9 cellular contexts compared by ENCODE assay signal in genomic region chr6:110816677-110817076, GRCh38. TPM values are rescaled to one million over a fixed set of nuclear protein-coding genes. Genes with fewer than 3 reads are reported as not detected.
DNase-seq lines count a peak whose midpoint lies in the region; ATAC-seq and TF ChIP-seq lines count a peak whose summit lies in the region.
"Had no signal": no experiment of that assay in that cellular context is flagged by ENCODE, and none has a peak within 500 bp of the region (broad histone marks: within the 10 kb centered on the region; RNA-seq: fewer than 3 reads in every experiment).

No MANE protein-coding gene starts in this region.

- TF ChIP-seq CTCF in HFFc6 (IDR thresholded peaks at IDR 0.05) (no peak), upper lobe of right lung (IDR thresholded peaks at IDR 0.05) (no peak), uterus (IDR thresholded peaks at IDR 0.05) (no peak)

- no peak for ATAC-seq in upper lobe of right lung

- H3K4me1 Mint-ChIP-seq in HFFc6 (ENCODE audit: low read depth), result peaks cover 39% of the 10 kb centered on the region

- intact Hi-C loops in upper lobe of right lung (cut with DNase I), result no loop called here
- intact Hi-C loops in uterus (cut with DNase I; ENCODE audit: low total_unique reads), result loop anchor here (10.0 kb wide), 1 partner anchor 58 kb away; the partner anchor contains the start of gene AMD1

- H3K4me1 ChIP-seq in BLaER1 treated with 17β-estradiol and CSF1 and Interleukin-3, amounts not matched to agents 10 nM and 100 nM, result peaks cover 27 to 65% (median 41%) of the 10 kb centered on the region in 10 experiments
- no peaks in the 10 kb centered on the region for H3K4me1 ChIP-seq in mesendoderm (ENCODE audit: control insufficient read depth, low read depth, low read length)
- H3K4me1 ChIP-seq in upper lobe of right lung, result peaks cover 20% of the 10 kb centered on the region
- H3K4me1 ChIP-seq in uterus, result no peaks in the 10 kb centered on the region

- H4K8ac ChIP-seq in mesendoderm (ENCODE audit: low read depth, low read length), result no peak overlapping the region

- H3K4me3 ChIP-seq in BLaER1 treated with 17β-estradiol and CSF1 and Interleukin-3, amounts not matched to agents 10 nM and 100 nM, result peak overlapping the region; percentile 39 to 99 (median 94); a peak in 16 of 20 replicates
- H3K4me3 ChIP-seq in mesendoderm (ENCODE audit: low read length) (no peak overlapping the region), upper lobe of right lung (no peak overlapping the region), uterus (no peak overlapping the region)

- peak overlapping the region; percentile 99 for H3K27ac Mint-ChIP-seq in HFFc6

- H3K9me3 ChIP-seq in BLaER1 treated with 17β-estradiol and CSF1 and Interleukin-3, amounts not matched to agents 10 nM and 100 nM (replicated peaks in 1 of 11), result no peaks in the 10 kb centered on the region
- H3K9me3 ChIP-seq in upper lobe of right lung (no peaks in the 10 kb centered on the region), uterus (no peaks in the 10 kb centered on the region)

- H2BK5ac ChIP-seq in mesendoderm (ENCODE audit: low read length), result no peak overlapping the region

- TF ChIP-seq POLR2A in uterus (IDR thresholded peaks at IDR 0.05), result no peak

- no peak overlapping the region for H2BK15ac ChIP-seq in mesendoderm (replicated peaks; ENCODE audit: low read depth)

- H3K36me3 Mint-ChIP-seq in HFFc6 (ENCODE audit: low read depth), result no peaks in the 10 kb centered on the region; the same call in 1 of the 2 replicates

- peak overlapping the region; percentile 96 for H3K4me3 Mint-ChIP-seq in HFFc6

- peak overlapping the region; percentile 75 to 99 (median 98); a peak in 19 of 22 replicates for H3K9ac ChIP-seq in BLaER1 treated with 17β-estradiol and CSF1 and Interleukin-3, amounts not matched to agents 10 nM and 100 nM
- no peak overlapping the region for H3K9ac ChIP-seq in mesendoderm (ENCODE audit: low read length)

- H3K4me2 ChIP-seq in BLaER1 treated with 17β-estradiol and CSF1 and Interleukin-3, amounts not matched to agents 10 nM and 100 nM, result peak overlapping the region; percentile 77 to 92 (median 82)
- no peak overlapping the region for H3K4me2 ChIP-seq in mesendoderm (ENCODE audit: low read length)

- H3K4ac ChIP-seq in mesendoderm (ENCODE audit: low read depth, low read length), result no peak overlapping the region

- H3K79me1 ChIP-seq in mesendoderm (ENCODE audit: low read length), result peaks cover 6% of the 10 kb centered on the region

- no peak overlapping the region for H2BK120ac ChIP-seq in mesendoderm (ENCODE audit: low read depth, low read length)

- no peak overlapping the region for H4K5ac ChIP-seq in mesendoderm (ENCODE audit: low read length)

- peak overlapping the region; percentile 66 to 99 (median 97); a peak in 19 of 22 replicates for H3K27ac ChIP-seq in BLaER1 treated with 17β-estradiol and CSF1 and Interleukin-3, amounts not matched to agents 10 nM and 100 nM
- H3K27ac ChIP-seq in mesendoderm (ENCODE audit: low read depth, low read length) (no peak overlapping the region), upper lobe of right lung (no peak overlapping the region), uterus (no peak overlapping the region)

- no peaks in the 10 kb centered on the region for H3K36me3 ChIP-seq in BLaER1 treated with 17β-estradiol and CSF1 and Interleukin-3, amounts not matched to agents 10 nM and 100 nM
- no peaks in the 10 kb centered on the region for H3K36me3 ChIP-seq in mesendoderm (ENCODE audit: control insufficient read depth, insufficient read depth, low read length)
- no peaks in the 10 kb centered on the region for H3K36me3 ChIP-seq in upper lobe of right lung
- H3K36me3 ChIP-seq in uterus, result no peaks in the 10 kb centered on the region

- no CpG with 5 or more reads among the region's 4 CpGs for WGBS in mesendoderm (ENCODE audit: extremely low coverage, insufficient coverage, low lambda C conversion rate)

- no peaks in the 10 kb centered on the region for H3K9me3 Mint-ChIP-seq in HFFc6

- peaks cover 2% of the 10 kb centered on the region; the same call in 1 of the 2 replicates for H3K27me3 Mint-ChIP-seq in HFFc6 (ENCODE audit: insufficient read depth)

- no peak overlapping the region for H3K18ac ChIP-seq in mesendoderm (ENCODE audit: low read length)

- H3K27me3 ChIP-seq in BLaER1 treated with 17β-estradiol and CSF1 and Interleukin-3, amounts not matched to agents 10 nM and 100 nM, result no peaks in the 10 kb centered on the region
- H3K27me3 ChIP-seq in mesendoderm (ENCODE audit: insufficient read depth, low read length, poor library complexity) (no peaks in the 10 kb centered on the region), upper lobe of right lung (no peaks in the 10 kb centered on the region), uterus (no peaks in the 10 kb centered on the region)

- H4K20me1 ChIP-seq in BLaER1 treated with 17β-estradiol and CSF1 and Interleukin-3, amounts not matched to agents 10 nM and 100 nM, result peaks cover 7 to 25% (median 13%) of the 10 kb centered on the region in 11 experiments; a peak in 17 of 22 replicates

- no peak for DNase-seq in HFFc6
- peak; percentile 31 for DNase-seq in UCSD-AML1 (lab: John Stamatoyannopoulos, UW; ENCODE audit: unreplicated experiment)
- no peak for DNase-seq in mesendoderm
- DNase-seq in upper lobe of right lung, result no peak
- no peak for DNase-seq in NCI-H2227 (lab: John Stamatoyannopoulos, UW; ENCODE audit: unreplicated experiment)
- DNase-seq in D341Med (ENCODE audit: low spot score), result no peak
- no peak for DNase-seq in uterus
- DNase-seq: stimulated activated CD4-positive, alpha-beta T cell treated with anti-CD3 and anti-CD28 coated beads, Interleukin-12 subunit alpha, Interleukin-12 subunit beta, amount 100 ng/mL, for 4 hours had no signal

- H2AK5ac ChIP-seq in mesendoderm (ENCODE audit: low read length), result no peak overlapping the region

- H3K56ac ChIP-seq in mesendoderm (ENCODE audit: low read length), result peak overlapping the region; percentile 17

- H3K23ac ChIP-seq in mesendoderm (ENCODE audit: low read length), result no peak overlapping the region

- peaks cover 10% of the 10 kb centered on the region for H3K79me2 ChIP-seq in mesendoderm (ENCODE audit: control insufficient read depth, insufficient read depth, low read length)

RNA-seq across cellular contexts. Expression of gene CDK19, which starts 1.4 kb away (rescaled TPM):
- total RNA-seq in HFFc6 (2021; fragmentation: NEBNext Ultra II Directional; extraction: Animal tissue kit (Norgen Biotek cat#: 25700)), result 10 to 100 TPM; 18.6 to 22.4 (median 20.0) TPM
- 1.9 TPM for polyA plus RNA-seq in mesendoderm (2013, experiment 1 of 2)
- 2.3 TPM for polyA plus RNA-seq in mesendoderm (2013, experiment 2 of 2)
- total RNA-seq in upper lobe of right lung, result 26.6 TPM
- total RNA-seq in uterus, result 10 to 100 TPM in 2 of 4 donors, 1 to 10 TPM in 2; 1.0 to 34.3 (median 12.9) TPM

RNA-seq across cellular contexts. Expression of gene AMD1, which starts 57.9 kb away (rescaled TPM):
- total RNA-seq in HFFc6 (2021; fragmentation: NEBNext Ultra II Directional; extraction: Animal tissue kit (Norgen Biotek cat#: 25700)), result 100 to 1,000 TPM in 5 of 6 experiments, 10 to 100 TPM in 1; 86.4 to 119 (median 109) TPM
- 228 TPM for polyA plus RNA-seq in mesendoderm (2013, experiment 1 of 2)
- polyA plus RNA-seq in mesendoderm (2013, experiment 2 of 2), result 227 TPM
- total RNA-seq in upper lobe of right lung (61.7 TPM), uterus (100 to 1,000 TPM in 3 of 4 donors, 10 to 100 TPM in 1; 75.8 to 121 (median 101) TPM)

Comparison
In these comparisons a context has a peak if more than half of its experiments do, and no peak if none do; other contexts are left out.
1. H3K27ac ChIP-seq: peak in BLaER1 treated with 17β-estradiol and CSF1 and Interleukin-3, amounts not matched to agents 10 nM and 100 nM (11 of 11); none in mesendoderm (single experiment), upper lobe of right lung (single experiment) and uterus (0 of 2).
2. H3K4me3 ChIP-seq: peak in BLaER1 treated with 17β-estradiol and CSF1 and Interleukin-3, amounts not matched to agents 10 nM and 100 nM (10 of 10); none in mesendoderm (single experiment), upper lobe of right lung (single experiment) and uterus (0 of 2).